In genomic region chrX:153077437-153078156, GRCh38 we compare ENCODE assay signal across 12 cellular contexts. TPM values are rescaled to one million over a fixed set of nuclear protein-coding genes. Genes with fewer than 3 reads are reported as not detected.
A peak's percentile ranks its signal among the peaks of the same experiment; 100 is the strongest.
DNase-seq lines count a peak whose midpoint lies in the region; ATAC-seq and TF ChIP-seq lines count a peak whose summit lies in the region.
"Not testable (repeated sequence)": the region's sequence is repeated elsewhere in the genome, so short reads cannot be mapped to it uniquely, and the experiment has no call there.
"Had no signal": no experiment of that assay in that cellular context is flagged by ENCODE, and none has a peak within 500 bp of the region (broad histone marks: within the 10 kb centered on the region; RNA-seq: fewer than 3 reads in every experiment).

No MANE protein-coding gene starts in this region.

- not testable (repeated sequence) for H3K27ac Mint-ChIP-seq in activated CD8-positive, alpha-beta memory T cell treated with anti-CD3 and anti-CD28 coated beads, Interleukin-2, amount 10 ng/mL, durations not matched to agents 7 days and 5 days; effector memory CD8-positive, alpha-beta T cell; natural killer cell

- in situ Hi-C loops in Panc1 (cut with HindIII; ENCODE audit: low pct_unique_long_range_greater_than_20kb, low sequenced_read_pairs) = not testable (repeated sequence)

- not testable (repeated sequence) for H3K9me3 ChIP-seq in Panc1 (ENCODE audit: control insufficient read depth, insufficient read depth, low read depth, low read length); upper lobe of right lung

- H3K4me3 ChIP-seq in Panc1 (ENCODE audit: low read depth in 2 of 2, low read length in 2 of 2); upper lobe of right lung: not testable (repeated sequence)

- POLR2A ChIA-PET in Panc1 (lab: Charles Lee) = not testable (repeated sequence)

- DNase-seq in Panc1 (ENCODE audit: low read depth, low spot score); activated CD8-positive, alpha-beta memory T cell treated with anti-CD3 and anti-CD28 coated beads, Interleukin-2, amount 10 ng/mL, durations not matched to agents 7 days and 5 days; effector memory CD8-positive, alpha-beta T cell; left colon; natural killer cell; upper lobe of right lung: not testable (repeated sequence)

- not testable (repeated sequence) for H3K27ac ChIP-seq in Panc1 (ENCODE audit: low read length); upper lobe of right lung

- ATAC-seq in GM18511 (IDR thresholded peaks at IDR 0.05; ENCODE audit: unreplicated experiment) (peak; percentile 60), HG02798 (IDR thresholded peaks at IDR 0.05; ENCODE audit: poor library complexity, unreplicated experiment) (peak; percentile 39), Panc1 (peak; percentile 82), left colon (peak; percentile 62), natural killer cell (peak in 2 of 3 donors; percentile 64 to 68), upper lobe of right lung (peak; percentile 86)
- peak; percentile 78 for ATAC-seq in activated CD8-positive, alpha-beta memory T cell treated with anti-CD3 and anti-CD28 coated beads, Interleukin-2, amount 10 ng/mL, durations not matched to agents 7 days and 5 days
- ATAC-seq in effector memory CD8-positive, alpha-beta T cell (replicated peaks) = peak; percentile 51

- H3K4me1 ChIP-seq in Panc1 (ENCODE audit: control insufficient read depth, insufficient read depth, low read length); upper lobe of right lung: not testable (repeated sequence)

- not testable (repeated sequence) for BruUV-seq in Panc1 (replicated peaks; lab: Mats Ljungman, UMichigan)

- H3K27me3 Mint-ChIP-seq in activated CD8-positive, alpha-beta memory T cell treated with anti-CD3 and anti-CD28 coated beads, Interleukin-2, amount 10 ng/mL, durations not matched to agents 7 days and 5 days; effector memory CD8-positive, alpha-beta T cell; natural killer cell (ENCODE audit: low read depth in 2 of 2): not testable (repeated sequence)

- not testable (repeated sequence) for H3K36me3 ChIP-seq in Panc1 (ENCODE audit: control insufficient read depth, insufficient read depth, low read length); upper lobe of right lung

- CTCF ChIA-PET in Panc1 (lab: Charles Lee); activated CD8-positive, alpha-beta memory T cell treated with anti-CD3 and anti-CD28 coated beads, Interleukin-2, amount 10 ng/mL, durations not matched to agents 7 days and 5 days (lab: Charles Lee): not testable (repeated sequence)

- not testable (repeated sequence) for TF ChIP-seq CTCF in Panc1 (IDR thresholded peaks at IDR 0.05); natural killer cell (IDR thresholded peaks at IDR 0.05); upper lobe of right lung (IDR thresholded peaks at IDR 0.05)

- not testable (repeated sequence) for H3K36me3 Mint-ChIP-seq in activated CD8-positive, alpha-beta memory T cell treated with anti-CD3 and anti-CD28 coated beads, Interleukin-2, amount 10 ng/mL, durations not matched to agents 7 days and 5 days; effector memory CD8-positive, alpha-beta T cell (ENCODE audit: insufficient read depth); natural killer cell

- H3K27me3 ChIP-seq in Panc1 (ENCODE audit: control insufficient read depth, insufficient read depth, low read length); upper lobe of right lung: not testable (repeated sequence)

- intact Hi-C loops in Panc1 (cut with micrococcal nuclease; ENCODE audit: unreplicated experiment); left colon (cut with DNase I, micrococcal nuclease); natural killer cell (cut with micrococcal nuclease); upper lobe of right lung (cut with DNase I): not testable (repeated sequence)

- H3K9me3 Mint-ChIP-seq in activated CD8-positive, alpha-beta memory T cell treated with anti-CD3 and anti-CD28 coated beads, Interleukin-2, amount 10 ng/mL, durations not matched to agents 7 days and 5 days (ENCODE audit: low read depth); effector memory CD8-positive, alpha-beta T cell; natural killer cell: not testable (repeated sequence)

- H3K4me3 Mint-ChIP-seq in activated CD8-positive, alpha-beta memory T cell treated with anti-CD3 and anti-CD28 coated beads, Interleukin-2, amount 10 ng/mL, durations not matched to agents 7 days and 5 days; effector memory CD8-positive, alpha-beta T cell; natural killer cell: not testable (repeated sequence)

- H3K4me1 Mint-ChIP-seq in activated CD8-positive, alpha-beta memory T cell treated with anti-CD3 and anti-CD28 coated beads, Interleukin-2, amount 10 ng/mL, durations not matched to agents 7 days and 5 days; effector memory CD8-positive, alpha-beta T cell (ENCODE audit: low read depth in 2 of 2); natural killer cell: not testable (repeated sequence)

RNA-seq across cellular contexts. Expression of gene PNMA6A, which starts 5.3 kb away (rescaled TPM):
- total RNA-seq in Panc1 (2021; ENCODE audit: unreplicated experiment) = 7.4 TPM
- 7.1 TPM for polyA plus RNA-seq in Panc1 (2012; ENCODE audit: insufficient read length)
- under 1 TPM; 0.35 to 0.45 TPM for total RNA-seq in activated CD8-positive, alpha-beta memory T cell treated with anti-CD3 and anti-CD28 coated beads, Interleukin-2, amount 10 ng/mL, durations not matched to agents 7 days and 5 days
- total RNA-seq in left colon = under 1 TPM in 1 of 2 donors, not detected in 1; 0.42 TPM
- total RNA-seq in natural killer cell = under 1 TPM in 2 of 3 donors, not detected in 1; 0.12 to 0.28 TPM
- 0.87 TPM for total RNA-seq in upper lobe of right lung
- total RNA-seq: MCF 10A, SJCRH30 had no signal

RNA-seq across cellular contexts. Expression of gene PNMA3, which starts 21.3 kb away (rescaled TPM):
- total RNA-seq in Panc1 (2021; ENCODE audit: unreplicated experiment) (0.41 TPM), left colon (under 1 TPM; 0.08 to 0.15 TPM), natural killer cell (1 to 10 TPM; 3.1 to 4.2 (median 3.5) TPM), upper lobe of right lung (0.32 TPM)
- polyA plus RNA-seq in Panc1 (2012; ENCODE audit: insufficient read length) = 0.74 TPM
- total RNA-seq in activated CD8-positive, alpha-beta memory T cell treated with anti-CD3 and anti-CD28 coated beads, Interleukin-2, amount 10 ng/mL, durations not matched to agents 7 days and 5 days = 1 to 10 TPM; 1.0 to 2.2 TPM
- total RNA-seq: dermis microvascular lymphatic vessel endothelial cell, GM23248, MCF 10A, SJCRH30 had no signal
- polyA plus RNA-seq: GM23248 had no signal
